ENCODE assay signal across 1 cellular context in the genomic region with DNA sequence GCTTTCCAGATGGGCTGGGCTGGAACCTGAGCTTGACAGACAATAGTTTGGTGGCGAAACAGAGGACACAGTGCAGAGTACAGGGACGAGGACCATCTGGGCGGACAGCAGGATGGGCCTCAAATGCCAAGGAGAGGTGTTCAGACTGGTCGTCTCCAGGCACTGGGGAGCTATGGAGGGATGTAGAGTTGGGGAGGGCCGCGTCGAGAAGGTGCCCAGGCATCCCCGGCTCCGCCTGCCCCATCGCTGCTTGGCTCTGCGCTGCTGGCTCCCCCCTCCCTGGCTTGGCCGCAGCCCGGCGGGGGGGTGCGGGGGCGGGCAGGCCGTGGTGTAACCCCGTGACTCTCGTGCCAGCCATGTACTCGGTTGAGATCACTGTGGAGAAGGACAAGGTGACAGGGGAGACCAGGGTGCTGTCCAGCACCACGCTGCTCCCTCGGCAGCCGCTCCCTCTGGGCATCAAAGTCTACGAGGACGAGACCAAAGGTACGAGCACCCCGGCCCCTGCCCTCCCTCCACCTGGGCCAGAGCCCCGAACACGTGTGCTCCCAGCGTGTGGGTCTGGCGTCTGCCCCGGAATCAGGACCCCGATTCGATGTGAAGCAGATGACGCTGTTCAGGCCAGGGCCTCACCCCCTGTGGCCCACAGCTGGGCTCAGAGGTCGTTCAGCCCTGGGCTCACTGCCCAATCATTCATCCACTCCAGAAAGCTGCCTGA.
A peak's percentile ranks its signal among the peaks of the same experiment; 100 is the strongest.
TF ChIP-seq lines count a peak whose summit lies in the region.

No MANE protein-coding gene starts in this region.

TF ChIP-seq in HepG2, 621 proteins besides CTCF, POLR2A, EP300 and RAD21 (continued from another document and continues in another):
- TF ChIP-seq, protein P1, sequence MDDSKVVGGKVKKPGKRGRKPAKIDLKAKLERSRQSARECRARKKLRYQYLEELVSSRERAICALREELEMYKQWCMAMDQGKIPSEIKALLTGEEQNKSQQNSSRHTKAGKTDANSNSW (CRISPR knock-in tag; IDR thresholded peaks at IDR 0.05; ENCODE audit: borderline replicate concordance): peak; percentile 79; the same call in 1 of the 2 replicates
- TF ChIP-seq FOXP1 (IDR thresholded peaks at IDR 0.05) (no peak), FOXP1 (CRISPR knock-in tag; IDR thresholded peaks at IDR 0.05) (no peak), SMARCE1 (IDR thresholded peaks at IDR 0.05; ENCODE audit: borderline replicate concordance) (no peak), ZNF670 (CRISPR knock-in tag; IDR thresholded peaks at IDR 0.05; ENCODE audit: borderline replicate concordance) (peak; percentile 87), EEA1 (CRISPR knock-in tag; IDR thresholded peaks at IDR 0.05; ENCODE audit: borderline replicate concordance) (no peak), ZNF747 (CRISPR knock-in tag; IDR thresholded peaks at IDR 0.05; ENCODE audit: borderline replicate concordance) (no peak), ZBTB7B (CRISPR knock-in tag; IDR thresholded peaks at IDR 0.05) (peak; percentile 50), ZNF451 (CRISPR knock-in tag; IDR thresholded peaks at IDR 0.05) (0 out of 2 replicates have a peak, but pooled peaks have one; percentile 54), KDM5B (CRISPR knock-in tag; IDR thresholded peaks at IDR 0.05; ENCODE audit: borderline replicate concordance) (peak; percentile 93), ELF1 (CRISPR knock-in tag; IDR thresholded peaks at IDR 0.05) (no peak), THAP11 (CRISPR knock-in tag; IDR thresholded peaks at IDR 0.05) (peak; percentile 28; the same call in 1 of the 2 replicates), STAT5B (CRISPR knock-in tag; IDR thresholded peaks at IDR 0.05) (no peak), ZBTB37 (CRISPR knock-in tag; IDR thresholded peaks at IDR 0.05) (no peak), ZNF841 (CRISPR knock-in tag; IDR thresholded peaks at IDR 0.05; ENCODE audit: borderline replicate concordance) (no peak), CERS6 (CRISPR knock-in tag; IDR thresholded peaks at IDR 0.05) (no peak; the same call in 1 of the 2 replicates), SOX5 (CRISPR knock-in tag; IDR thresholded peaks at IDR 0.05; ENCODE audit: borderline replicate concordance) (peak; percentile 96), ZNF772 (CRISPR knock-in tag; IDR thresholded peaks at IDR 0.05) (no peak; the same call in 1 of the 2 replicates), HMG20B (CRISPR knock-in tag; conservative IDR thresholded peaks at IDR 0.05) (no peak), ZNF350 (CRISPR knock-in tag; IDR thresholded peaks at IDR 0.05; ENCODE audit: borderline replicate concordance, low read depth) (peak; percentile 62; the same call in 1 of the 2 replicates), EZH2 (conservative IDR thresholded peaks at IDR 0.05; ENCODE audit: low read depth, low read length) (no peak), KLF15 (CRISPR knock-in tag; IDR thresholded peaks at IDR 0.05; ENCODE audit: borderline replicate concordance) (no peak), KAT8 (CRISPR knock-in tag; IDR thresholded peaks at IDR 0.05) (no peak), CREM (IDR thresholded peaks at IDR 0.05) (peak; percentile 33; the same call in 1 of the 2 replicates), CREM (CRISPR knock-in tag; IDR thresholded peaks at IDR 0.05) (no peak), STAG1 (CRISPR knock-in tag; IDR thresholded peaks at IDR 0.05) (0 out of 2 replicates have a peak, but pooled peaks have one; percentile 1), ZBTB20 (CRISPR knock-in tag; IDR thresholded peaks at IDR 0.05; ENCODE audit: borderline replicate concordance, low read depth) (peak; percentile 67; the same call in 1 of the 2 replicates), TBP (CRISPR knock-in tag; IDR thresholded peaks at IDR 0.05) (no peak), GABPA (IDR thresholded peaks at IDR 0.05; ENCODE audit: low read depth, low read length) (no peak), GABPA (CRISPR knock-in tag; IDR thresholded peaks at IDR 0.05; ENCODE audit: low read depth) (no peak), TCF7 (IDR thresholded peaks at IDR 0.05; ENCODE audit: low read depth) (no peak), RFXANK (CRISPR knock-in tag; IDR thresholded peaks at IDR 0.05) (no peak), HHEX (CRISPR knock-in tag; IDR thresholded peaks at IDR 0.05) (no peak), ZNF562 (CRISPR knock-in tag; IDR thresholded peaks at IDR 0.05; ENCODE audit: borderline replicate concordance) (no peak)
- TF ChIP-seq, protein P2, sequence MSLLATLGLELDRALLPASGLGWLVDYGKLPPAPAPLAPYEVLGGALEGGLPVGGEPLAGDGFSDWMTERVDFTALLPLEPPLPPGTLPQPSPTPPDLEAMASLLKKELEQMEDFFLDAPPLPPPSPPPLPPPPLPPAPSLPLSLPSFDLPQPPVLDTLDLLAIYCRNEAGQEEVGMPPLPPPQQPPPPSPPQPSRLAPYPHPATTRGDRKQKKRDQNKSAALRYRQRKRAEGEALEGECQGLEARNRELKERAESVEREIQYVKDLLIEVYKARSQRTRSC (CRISPR knock-in tag; IDR thresholded peaks at IDR 0.05; ENCODE audit: low read depth): peak; percentile 92; the same call in 1 of the 2 replicates
- TF ChIP-seq, protein P3, sequence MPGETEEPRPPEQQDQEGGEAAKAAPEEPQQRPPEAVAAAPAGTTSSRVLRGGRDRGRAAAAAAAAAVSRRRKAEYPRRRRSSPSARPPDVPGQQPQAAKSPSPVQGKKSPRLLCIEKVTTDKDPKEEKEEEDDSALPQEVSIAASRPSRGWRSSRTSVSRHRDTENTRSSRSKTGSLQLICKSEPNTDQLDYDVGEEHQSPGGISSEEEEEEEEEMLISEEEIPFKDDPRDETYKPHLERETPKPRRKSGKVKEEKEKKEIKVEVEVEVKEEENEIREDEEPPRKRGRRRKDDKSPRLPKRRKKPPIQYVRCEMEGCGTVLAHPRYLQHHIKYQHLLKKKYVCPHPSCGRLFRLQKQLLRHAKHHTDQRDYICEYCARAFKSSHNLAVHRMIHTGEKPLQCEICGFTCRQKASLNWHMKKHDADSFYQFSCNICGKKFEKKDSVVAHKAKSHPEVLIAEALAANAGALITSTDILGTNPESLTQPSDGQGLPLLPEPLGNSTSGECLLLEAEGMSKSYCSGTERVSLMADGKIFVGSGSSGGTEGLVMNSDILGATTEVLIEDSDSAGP (CRISPR knock-in tag; IDR thresholded peaks at IDR 0.05; ENCODE audit: borderline replicate concordance): peak; percentile 80
- TF ChIP-seq, protein P4, sequence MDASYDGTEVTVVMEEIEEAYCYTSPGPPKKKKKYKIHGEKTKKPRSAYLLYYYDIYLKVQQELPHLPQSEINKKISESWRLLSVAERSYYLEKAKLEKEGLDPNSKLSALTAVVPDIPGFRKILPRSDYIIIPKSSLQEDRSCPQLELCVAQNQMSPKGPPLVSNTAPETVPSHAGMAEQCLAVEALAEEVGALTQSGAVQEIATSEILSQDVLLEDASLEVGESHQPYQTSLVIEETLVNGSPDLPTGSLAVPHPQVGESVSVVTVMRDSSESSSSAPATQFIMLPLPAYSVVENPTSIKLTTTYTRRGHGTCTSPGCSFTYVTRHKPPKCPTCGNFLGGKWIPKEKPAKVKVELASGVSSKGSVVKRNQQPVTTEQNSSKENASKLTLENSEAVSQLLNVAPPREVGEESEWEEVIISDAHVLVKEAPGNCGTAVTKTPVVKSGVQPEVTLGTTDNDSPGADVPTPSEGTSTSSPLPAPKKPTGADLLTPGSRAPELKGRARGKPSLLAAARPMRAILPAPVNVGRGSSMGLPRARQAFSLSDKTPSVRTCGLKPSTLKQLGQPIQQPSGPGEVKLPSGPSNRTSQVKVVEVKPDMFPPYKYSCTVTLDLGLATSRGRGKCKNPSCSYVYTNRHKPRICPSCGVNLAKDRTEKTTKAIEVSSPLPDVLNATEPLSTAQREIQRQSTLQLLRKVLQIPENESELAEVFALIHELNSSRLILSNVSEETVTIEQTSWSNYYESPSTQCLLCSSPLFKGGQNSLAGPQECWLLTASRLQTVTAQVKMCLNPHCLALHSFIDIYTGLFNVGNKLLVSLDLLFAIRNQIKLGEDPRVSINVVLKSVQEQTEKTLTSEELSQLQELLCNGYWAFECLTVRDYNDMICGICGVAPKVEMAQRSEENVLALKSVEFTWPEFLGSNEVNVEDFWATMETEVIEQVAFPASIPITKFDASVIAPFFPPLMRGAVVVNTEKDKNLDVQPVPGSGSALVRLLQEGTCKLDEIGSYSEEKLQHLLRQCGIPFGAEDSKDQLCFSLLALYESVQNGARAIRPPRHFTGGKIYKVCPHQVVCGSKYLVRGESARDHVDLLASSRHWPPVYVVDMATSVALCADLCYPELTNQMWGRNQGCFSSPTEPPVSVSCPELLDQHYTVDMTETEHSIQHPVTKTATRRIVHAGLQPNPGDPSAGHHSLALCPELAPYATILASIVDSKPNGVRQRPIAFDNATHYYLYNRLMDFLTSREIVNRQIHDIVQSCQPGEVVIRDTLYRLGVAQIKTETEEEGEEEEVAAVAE (CRISPR knock-in tag; IDR thresholded peaks at IDR 0.05; ENCODE audit: borderline replicate concordance): peak; percentile 46; the same call in 1 of the 2 replicates
- TF ChIP-seq, protein P5, sequence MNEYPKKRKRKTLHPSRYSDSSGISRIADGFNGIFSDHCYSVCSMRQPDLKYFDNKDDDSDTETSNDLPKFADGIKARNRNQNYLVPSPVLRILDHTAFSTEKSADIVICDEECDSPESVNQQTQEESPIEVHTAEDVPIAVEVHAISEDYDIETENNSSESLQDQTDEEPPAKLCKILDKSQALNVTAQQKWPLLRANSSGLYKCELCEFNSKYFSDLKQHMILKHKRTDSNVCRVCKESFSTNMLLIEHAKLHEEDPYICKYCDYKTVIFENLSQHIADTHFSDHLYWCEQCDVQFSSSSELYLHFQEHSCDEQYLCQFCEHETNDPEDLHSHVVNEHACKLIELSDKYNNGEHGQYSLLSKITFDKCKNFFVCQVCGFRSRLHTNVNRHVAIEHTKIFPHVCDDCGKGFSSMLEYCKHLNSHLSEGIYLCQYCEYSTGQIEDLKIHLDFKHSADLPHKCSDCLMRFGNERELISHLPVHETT (CRISPR knock-in tag; conservative IDR thresholded peaks at IDR 0.05): peak; percentile 37; the same call in 1 of the 2 replicates
- TF ChIP-seq, protein P6, sequence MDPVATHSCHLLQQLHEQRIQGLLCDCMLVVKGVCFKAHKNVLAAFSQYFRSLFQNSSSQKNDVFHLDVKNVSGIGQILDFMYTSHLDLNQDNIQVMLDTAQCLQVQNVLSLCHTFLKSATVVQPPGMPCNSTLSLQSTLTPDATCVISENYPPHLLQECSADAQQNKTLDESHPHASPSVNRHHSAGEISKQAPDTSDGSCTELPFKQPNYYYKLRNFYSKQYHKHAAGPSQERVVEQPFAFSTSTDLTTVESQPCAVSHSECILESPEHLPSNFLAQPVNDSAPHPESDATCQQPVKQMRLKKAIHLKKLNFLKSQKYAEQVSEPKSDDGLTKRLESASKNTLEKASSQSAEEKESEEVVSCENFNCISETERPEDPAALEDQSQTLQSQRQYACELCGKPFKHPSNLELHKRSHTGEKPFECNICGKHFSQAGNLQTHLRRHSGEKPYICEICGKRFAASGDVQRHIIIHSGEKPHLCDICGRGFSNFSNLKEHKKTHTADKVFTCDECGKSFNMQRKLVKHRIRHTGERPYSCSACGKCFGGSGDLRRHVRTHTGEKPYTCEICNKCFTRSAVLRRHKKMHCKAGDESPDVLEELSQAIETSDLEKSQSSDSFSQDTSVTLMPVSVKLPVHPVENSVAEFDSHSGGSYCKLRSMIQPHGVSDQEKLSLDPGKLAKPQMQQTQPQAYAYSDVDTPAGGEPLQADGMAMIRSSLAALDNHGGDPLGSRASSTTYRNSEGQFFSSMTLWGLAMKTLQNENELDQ (CRISPR knock-in tag; IDR thresholded peaks at IDR 0.05; ENCODE audit: borderline replicate concordance): no peak
- TF ChIP-seq, protein P7, sequence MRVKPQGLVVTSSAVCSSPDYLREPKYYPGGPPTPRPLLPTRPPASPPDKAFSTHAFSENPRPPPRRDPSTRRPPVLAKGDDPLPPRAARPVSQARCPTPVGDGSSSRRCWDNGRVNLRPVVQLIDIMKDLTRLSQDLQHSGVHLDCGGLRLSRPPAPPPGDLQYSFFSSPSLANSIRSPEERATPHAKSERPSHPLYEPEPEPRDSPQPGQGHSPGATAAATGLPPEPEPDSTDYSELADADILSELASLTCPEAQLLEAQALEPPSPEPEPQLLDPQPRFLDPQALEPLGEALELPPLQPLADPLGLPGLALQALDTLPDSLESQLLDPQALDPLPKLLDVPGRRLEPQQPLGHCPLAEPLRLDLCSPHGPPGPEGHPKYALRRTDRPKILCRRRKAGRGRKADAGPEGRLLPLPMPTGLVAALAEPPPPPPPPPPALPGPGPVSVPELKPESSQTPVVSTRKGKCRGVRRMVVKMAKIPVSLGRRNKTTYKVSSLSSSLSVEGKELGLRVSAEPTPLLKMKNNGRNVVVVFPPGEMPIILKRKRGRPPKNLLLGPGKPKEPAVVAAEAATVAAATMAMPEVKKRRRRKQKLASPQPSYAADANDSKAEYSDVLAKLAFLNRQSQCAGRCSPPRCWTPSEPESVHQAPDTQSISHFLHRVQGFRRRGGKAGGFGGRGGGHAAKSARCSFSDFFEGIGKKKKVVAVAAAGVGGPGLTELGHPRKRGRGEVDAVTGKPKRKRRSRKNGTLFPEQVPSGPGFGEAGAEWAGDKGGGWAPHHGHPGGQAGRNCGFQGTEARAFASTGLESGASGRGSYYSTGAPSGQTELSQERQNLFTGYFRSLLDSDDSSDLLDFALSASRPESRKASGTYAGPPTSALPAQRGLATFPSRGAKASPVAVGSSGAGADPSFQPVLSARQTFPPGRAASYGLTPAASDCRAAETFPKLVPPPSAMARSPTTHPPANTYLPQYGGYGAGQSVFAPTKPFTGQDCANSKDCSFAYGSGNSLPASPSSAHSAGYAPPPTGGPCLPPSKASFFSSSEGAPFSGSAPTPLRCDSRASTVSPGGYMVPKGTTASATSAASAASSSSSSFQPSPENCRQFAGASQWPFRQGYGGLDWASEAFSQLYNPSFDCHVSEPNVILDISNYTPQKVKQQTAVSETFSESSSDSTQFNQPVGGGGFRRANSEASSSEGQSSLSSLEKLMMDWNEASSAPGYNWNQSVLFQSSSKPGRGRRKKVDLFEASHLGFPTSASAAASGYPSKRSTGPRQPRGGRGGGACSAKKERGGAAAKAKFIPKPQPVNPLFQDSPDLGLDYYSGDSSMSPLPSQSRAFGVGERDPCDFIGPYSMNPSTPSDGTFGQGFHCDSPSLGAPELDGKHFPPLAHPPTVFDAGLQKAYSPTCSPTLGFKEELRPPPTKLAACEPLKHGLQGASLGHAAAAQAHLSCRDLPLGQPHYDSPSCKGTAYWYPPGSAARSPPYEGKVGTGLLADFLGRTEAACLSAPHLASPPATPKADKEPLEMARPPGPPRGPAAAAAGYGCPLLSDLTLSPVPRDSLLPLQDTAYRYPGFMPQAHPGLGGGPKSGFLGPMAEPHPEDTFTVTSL (CRISPR knock-in tag; IDR thresholded peaks at IDR 0.05; ENCODE audit: borderline replicate concordance): peak; percentile 36; the same call in 1 of the 2 replicates
